ENCODE assay signal across 11 cellular contexts in genomic region chr1:230327892-230328284, GRCh38.
DNase-seq lines count a peak whose midpoint lies in the region; ATAC-seq, FAIRE-seq and TF ChIP-seq lines count a peak whose summit lies in the region.
"Had no signal": no experiment of that assay in that cellular context is flagged by ENCODE, and none has a peak within 500 bp of the region (broad histone marks: within the 10 kb centered on the region; RNA-seq: fewer than 3 reads in every experiment).

No MANE protein-coding gene starts in this region.

- peak; percentile 75 for ATAC-seq in RWPE2 (ENCODE audit: low read depth)
- ATAC-seq in HG03039 (IDR thresholded peaks at IDR 0.05; ENCODE audit: unreplicated experiment): no peak

- H3K4me1 ChIP-seq in RWPE2 (ENCODE audit: insufficient read depth, poor library complexity, severe bottlenecking): peaks cover 16% of the 10 kb centered on the region
- H3K4me1 ChIP-seq: HAP-1 had no signal

- no peaks in the 10 kb centered on the region for H3K36me3 ChIP-seq in RWPE2 (ENCODE audit: low read depth)
- H3K36me3 ChIP-seq: HAP-1 had no signal

- DNase-seq in stimulated activated naive CD4-positive, alpha-beta T cell treated with Interleukin-2 at 50 U/mL for 16 hours (lab: John Stamatoyannopoulos, UW): peak; percentile 45
- no peak for DNase-seq in stimulated activated naive CD4-positive, alpha-beta T cell (lab: John Stamatoyannopoulos, UW)
- DNase-seq in RWPE2 (ENCODE audit: low spot score): no peak
- DNase-seq in glomerular visceral epithelial cell (ENCODE audit: extremely low spot score): peak; percentile 71
- no peak for DNase-seq in GM19239 (ENCODE audit: insufficient read length, low spot score)
- DNase-seq in NCI-H2081 treated with DMSO at 0.1 percent for 48 hours (lab: John Stamatoyannopoulos, UW): no peak
- no peak for DNase-seq in NCI-H1436 (lab: John Stamatoyannopoulos, UW)
- DNase-seq: KG1 had no signal

- H3K27ac ChIP-seq in RWPE2 (ENCODE audit: poor library complexity, severe bottlenecking): peak overlapping the region; percentile 58
- H3K27ac ChIP-seq: BLaER1 treated with 17β-estradiol and CSF1 and Interleukin-3, amounts not matched to agents 10 nM and 100 nM had no signal

- no peaks in the 10 kb centered on the region for H3K9me3 ChIP-seq in RWPE2 (ENCODE audit: severe bottlenecking)
- H3K9me3 ChIP-seq: BLaER1 treated with 17β-estradiol and CSF1 and Interleukin-3, amounts not matched to agents 10 nM and 100 nM; HAP-1 had no signal

- H3K4me3 ChIP-seq in RWPE2 (ENCODE audit: severe bottlenecking): no peak overlapping the region
- H3K4me3 ChIP-seq: BLaER1 treated with 17β-estradiol and CSF1 and Interleukin-3, amounts not matched to agents 10 nM and 100 nM; HAP-1 had no signal

- no peak for TF ChIP-seq CTCF in RWPE2 (IDR thresholded peaks at IDR 0.05; ENCODE audit: poor library complexity, severe bottlenecking)

- H3K27me3 ChIP-seq in RWPE2 (ENCODE audit: insufficient read depth, poor library complexity, severe bottlenecking): no peaks in the 10 kb centered on the region

- no peak for FAIRE-seq in GM19239 (lab: Jason Lieb, UNC)

Comparison
In these comparisons a context has a peak if more than half of its experiments do, and no peak if none do; other contexts are left out.
1. DNase-seq: peak in stimulated activated naive CD4-positive, alpha-beta T cell treated with Interleukin-2 at 50 U/mL for 16 hours (single experiment) and glomerular visceral epithelial cell (single experiment); none in stimulated activated naive CD4-positive, alpha-beta T cell (0 of 6), RWPE2 (single experiment), GM19239 (single experiment), NCI-H2081 treated with DMSO at 0.1 percent for 48 hours (single experiment) and NCI-H1436 (single experiment).